ENCODE assay signal across 8 cellular contexts in genomic region chr12:52221912-52222457, GRCh38. TPM values are rescaled to one million over a fixed set of nuclear protein-coding genes. Genes with fewer than 3 reads are reported as not detected.
DNase-seq lines count a peak whose midpoint lies in the region; ATAC-seq lines count a peak whose summit lies in the region.

No MANE protein-coding gene starts in this region.

- no peaks in the 10 kb centered on the region for H3K9me3 Mint-ChIP-seq in stimulated activated naive CD8-positive, alpha-beta T cell treated with anti-CD3 and anti-CD28 coated beads, Interleukin-15, amount 100 ng/mL, for 72 hours

- no peak overlapping the region for H3K27ac ChIP-seq in caudate nucleus (ENCODE audit: low read depth, low read length)

- peak; percentile 96 for ATAC-seq in stimulated activated naive CD8-positive, alpha-beta T cell treated with anti-CD3 and anti-CD28 coated beads, Interleukin-15, amount 100 ng/mL, for 72 hours
- ATAC-seq in GM18520 (IDR thresholded peaks at IDR 0.05; ENCODE audit: unreplicated experiment) (no peak), HG02884 (IDR thresholded peaks at IDR 0.05; ENCODE audit: unreplicated experiment) (no peak)

- DNase-seq in COLO668 (lab: John Stamatoyannopoulos, UW; ENCODE audit: unreplicated experiment) (peak; percentile 22), HT1080 (ENCODE audit: low read depth) (peak; percentile 81), UCSD-AML1 (lab: John Stamatoyannopoulos, UW; ENCODE audit: unreplicated experiment) (peak; percentile 81), caudate nucleus (lab: John Stamatoyannopoulos, UW) (peak in 46 of 61 donors; percentile 23 to 96 (median 62)), middle frontal gyrus (ENCODE audit: extremely low spot score, low spot score) (peak; percentile 10)
- peak; percentile 66 to 85 for DNase-seq in stimulated activated naive CD8-positive, alpha-beta T cell treated with anti-CD3 and anti-CD28 coated beads, Interleukin-15, amount 100 ng/mL, for 72 hours

- H3K4me3 Mint-ChIP-seq in stimulated activated naive CD8-positive, alpha-beta T cell treated with anti-CD3 and anti-CD28 coated beads, Interleukin-15, amount 100 ng/mL, for 72 hours = peak overlapping the region in 1 of 2 donors; percentile 21

- peaks cover 48% of the 10 kb centered on the region for H3K27me3 Mint-ChIP-seq in stimulated activated naive CD8-positive, alpha-beta T cell treated with anti-CD3 and anti-CD28 coated beads, Interleukin-15, amount 100 ng/mL, for 72 hours

- peaks cover 20% of the 10 kb centered on the region for H3K4me1 Mint-ChIP-seq in stimulated activated naive CD8-positive, alpha-beta T cell treated with anti-CD3 and anti-CD28 coated beads, Interleukin-15, amount 100 ng/mL, for 72 hours

- H3K27ac Mint-ChIP-seq in stimulated activated naive CD8-positive, alpha-beta T cell treated with anti-CD3 and anti-CD28 coated beads, Interleukin-15, amount 100 ng/mL, for 72 hours = no peak overlapping the region

RNA-seq across cellular contexts. Expression of gene KRT7, which starts 11.1 kb away (rescaled TPM):
- 4.9 and 5.1 TPM in 2 replicates for total RNA-seq in HT1080 (2014; rRNA removed; shearing (Covaris generic))
- polyA plus RNA-seq in HT1080 (2015; cell fraction: cytosol; rRNA removed) = 29.7 and 34.4 TPM in 2 replicates
- 10.8 and 15.8 TPM in 2 replicates for polyA plus RNA-seq in HT1080 (2015; cell fraction: nucleus; rRNA removed)

RNA-seq across cellular contexts. Expression of gene KRT80, which starts 30.2 kb away (rescaled TPM):
- total RNA-seq in HT1080 (2014; rRNA removed; shearing (Covaris generic)) = 6.7 and 8.2 TPM in 2 replicates
- 33.7 and 34.7 TPM in 2 replicates for polyA plus RNA-seq in HT1080 (2015; cell fraction: cytosol; rRNA removed)
- 29.2 and 33.4 TPM in 2 replicates for polyA plus RNA-seq in HT1080 (2015; cell fraction: nucleus; rRNA removed)

RNA-seq across cellular contexts. Expression of gene KRT86, which starts 52.5 kb away (rescaled TPM):
- 1.2 TPM in 2 replicates for total RNA-seq in HT1080 (2014; rRNA removed; shearing (Covaris generic))
- polyA plus RNA-seq in HT1080 (2015; cell fraction: cytosol; rRNA removed) = 24.4 and 31.1 TPM in 2 replicates
- 18.0 and 21.5 TPM in 2 replicates for polyA plus RNA-seq in HT1080 (2015; cell fraction: nucleus; rRNA removed)

Comparison
In these comparisons a context has a peak if more than half of its experiments do, and no peak if none do; other contexts are left out.
1. DNase-seq: peak in every context shown above with its lines; median percentile 81 in HT1080; 81 in UCSD-AML1; 76 in stimulated activated naive CD8-positive, alpha-beta T cell treated with anti-CD3 and anti-CD28 coated beads, Interleukin-15, amount 100 ng/mL, for 72 hours; 62 in caudate nucleus; 22 in COLO668; 10 in middle frontal gyrus.